1 cellular context compared by ENCODE assay signal in the genomic region with DNA sequence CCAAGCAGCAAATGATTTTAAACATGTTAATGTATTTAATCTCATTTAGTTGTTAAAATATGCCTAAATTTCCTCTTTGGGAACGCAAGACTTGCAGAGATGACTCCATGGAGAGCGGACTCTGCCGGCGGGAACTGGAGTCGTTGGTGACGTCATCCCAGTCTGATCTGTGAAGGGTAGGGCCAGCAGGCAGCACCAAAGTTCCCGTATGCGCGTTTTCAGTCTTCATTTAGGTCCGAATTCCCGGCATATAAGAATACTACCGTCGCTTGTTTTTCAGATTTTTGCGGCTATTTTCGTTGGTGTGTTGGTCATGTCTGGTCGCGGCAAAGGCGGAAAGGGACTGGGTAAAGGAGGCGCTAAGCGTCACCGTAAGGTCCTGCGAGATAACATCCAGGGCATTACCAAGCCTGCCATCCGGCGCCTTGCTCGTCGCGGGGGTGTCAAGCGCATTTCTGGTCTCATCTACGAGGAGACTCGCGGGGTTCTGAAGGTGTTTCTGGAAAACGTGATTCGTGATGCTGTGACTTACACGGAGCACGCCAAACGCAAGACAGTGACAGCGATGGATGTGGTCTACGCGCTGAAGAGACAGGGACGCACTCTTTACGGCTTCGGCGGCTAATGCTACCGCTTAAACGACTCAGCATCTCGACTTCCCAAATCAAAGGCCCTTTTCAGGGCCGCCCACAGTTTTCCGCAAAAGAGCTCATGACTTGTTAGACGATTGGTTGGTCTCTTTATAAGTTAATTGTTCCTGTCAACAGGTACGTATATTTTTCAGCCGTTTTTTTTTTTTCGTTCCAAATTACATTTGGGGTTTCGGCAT.
TF ChIP-seq lines count a peak whose summit lies in the region.

No MANE protein-coding gene starts in this region.

TF ChIP-seq in WTC11, 78 proteins besides CTCF, POLR2A, EP300 and RAD21 (continued from another document and continues in another):
- TF ChIP-seq TEAD4 (CRISPR knock-in tag; IDR thresholded peaks at IDR 0.05) (no peak; the same call in 1 of the 2 replicates), ZNF396 (CRISPR knock-in tag; IDR thresholded peaks at IDR 0.05; ENCODE audit: borderline replicate concordance) (no peak), ELF4 (CRISPR knock-in tag; IDR thresholded peaks at IDR 0.05; ENCODE audit: low read depth) (no peak), ETV6 (CRISPR knock-in tag; IDR thresholded peaks at IDR 0.05) (peak; percentile 72; the same call in 1 of the 2 replicates), ZNF416 (CRISPR knock-in tag; IDR thresholded peaks at IDR 0.05) (peak; percentile 94), NFATC4 (CRISPR knock-in tag; IDR thresholded peaks at IDR 0.05) (no peak; the same call in 1 of the 2 replicates), ZBTB21 (CRISPR knock-in tag; IDR thresholded peaks at IDR 0.05; ENCODE audit: borderline replicate concordance) (no peak), TEAD1 (CRISPR knock-in tag; IDR thresholded peaks at IDR 0.05) (0 out of 2 replicates have a peak, but pooled peaks have one; percentile 27), NR3C1 (CRISPR knock-in tag; conservative IDR thresholded peaks at IDR 0.05; ENCODE audit: low read depth) (no peak), SMAD4 (CRISPR knock-in tag; IDR thresholded peaks at IDR 0.05) (no peak), ZNF219 (CRISPR knock-in tag; IDR thresholded peaks at IDR 0.05; ENCODE audit: borderline replicate concordance) (no peak), GTF2I (CRISPR knock-in tag; conservative IDR thresholded peaks at IDR 0.05) (no peak), TCF7 (CRISPR knock-in tag; IDR thresholded peaks at IDR 0.05; ENCODE audit: low read depth) (no peak), ATF1 (CRISPR knock-in tag; IDR thresholded peaks at IDR 0.05) (no peak), ZNF317 (CRISPR knock-in tag; IDR thresholded peaks at IDR 0.05; ENCODE audit: borderline replicate concordance, low read depth) (no peak)
- TF ChIP-seq, protein P1, sequence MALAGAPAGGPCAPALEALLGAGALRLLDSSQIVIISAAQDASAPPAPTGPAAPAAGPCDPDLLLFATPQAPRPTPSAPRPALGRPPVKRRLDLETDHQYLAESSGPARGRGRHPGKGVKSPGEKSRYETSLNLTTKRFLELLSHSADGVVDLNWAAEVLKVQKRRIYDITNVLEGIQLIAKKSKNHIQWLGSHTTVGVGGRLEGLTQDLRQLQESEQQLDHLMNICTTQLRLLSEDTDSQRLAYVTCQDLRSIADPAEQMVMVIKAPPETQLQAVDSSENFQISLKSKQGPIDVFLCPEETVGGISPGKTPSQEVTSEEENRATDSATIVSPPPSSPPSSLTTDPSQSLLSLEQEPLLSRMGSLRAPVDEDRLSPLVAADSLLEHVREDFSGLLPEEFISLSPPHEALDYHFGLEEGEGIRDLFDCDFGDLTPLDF (CRISPR knock-in tag; IDR thresholded peaks at IDR 0.05): peak; percentile 62; the same call in 1 of the 2 replicates
- TF ChIP-seq, protein P2, sequence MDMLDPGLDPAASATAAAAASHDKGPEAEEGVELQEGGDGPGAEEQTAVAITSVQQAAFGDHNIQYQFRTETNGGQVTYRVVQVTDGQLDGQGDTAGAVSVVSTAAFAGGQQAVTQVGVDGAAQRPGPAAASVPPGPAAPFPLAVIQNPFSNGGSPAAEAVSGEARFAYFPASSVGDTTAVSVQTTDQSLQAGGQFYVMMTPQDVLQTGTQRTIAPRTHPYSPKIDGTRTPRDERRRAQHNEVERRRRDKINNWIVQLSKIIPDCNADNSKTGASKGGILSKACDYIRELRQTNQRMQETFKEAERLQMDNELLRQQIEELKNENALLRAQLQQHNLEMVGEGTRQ (CRISPR knock-in tag; IDR thresholded peaks at IDR 0.05): no peak
- TF ChIP-seq, protein P3, sequence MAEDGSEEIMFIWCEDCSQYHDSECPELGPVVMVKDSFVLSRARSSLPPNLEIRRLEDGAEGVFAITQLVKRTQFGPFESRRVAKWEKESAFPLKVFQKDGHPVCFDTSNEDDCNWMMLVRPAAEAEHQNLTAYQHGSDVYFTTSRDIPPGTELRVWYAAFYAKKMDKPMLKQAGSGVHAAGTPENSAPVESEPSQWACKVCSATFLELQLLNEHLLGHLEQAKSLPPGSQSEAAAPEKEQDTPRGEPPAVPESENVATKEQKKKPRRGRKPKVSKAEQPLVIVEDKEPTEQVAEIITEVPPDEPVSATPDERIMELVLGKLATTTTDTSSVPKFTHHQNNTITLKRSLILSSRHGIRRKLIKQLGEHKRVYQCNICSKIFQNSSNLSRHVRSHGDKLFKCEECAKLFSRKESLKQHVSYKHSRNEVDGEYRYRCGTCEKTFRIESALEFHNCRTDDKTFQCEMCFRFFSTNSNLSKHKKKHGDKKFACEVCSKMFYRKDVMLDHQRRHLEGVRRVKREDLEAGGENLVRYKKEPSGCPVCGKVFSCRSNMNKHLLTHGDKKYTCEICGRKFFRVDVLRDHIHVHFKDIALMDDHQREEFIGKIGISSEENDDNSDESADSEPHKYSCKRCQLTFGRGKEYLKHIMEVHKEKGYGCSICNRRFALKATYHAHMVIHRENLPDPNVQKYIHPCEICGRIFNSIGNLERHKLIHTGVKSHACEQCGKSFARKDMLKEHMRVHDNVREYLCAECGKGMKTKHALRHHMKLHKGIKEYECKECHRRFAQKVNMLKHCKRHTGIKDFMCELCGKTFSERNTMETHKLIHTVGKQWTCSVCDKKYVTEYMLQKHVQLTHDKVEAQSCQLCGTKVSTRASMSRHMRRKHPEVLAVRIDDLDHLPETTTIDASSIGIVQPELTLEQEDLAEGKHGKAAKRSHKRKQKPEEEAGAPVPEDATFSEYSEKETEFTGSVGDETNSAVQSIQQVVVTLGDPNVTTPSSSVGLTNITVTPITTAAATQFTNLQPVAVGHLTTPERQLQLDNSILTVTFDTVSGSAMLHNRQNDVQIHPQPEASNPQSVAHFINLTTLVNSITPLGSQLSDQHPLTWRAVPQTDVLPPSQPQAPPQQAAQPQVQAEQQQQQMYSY (CRISPR knock-in tag; IDR thresholded peaks at IDR 0.05): peak; percentile 91
- TF ChIP-seq, protein P4, sequence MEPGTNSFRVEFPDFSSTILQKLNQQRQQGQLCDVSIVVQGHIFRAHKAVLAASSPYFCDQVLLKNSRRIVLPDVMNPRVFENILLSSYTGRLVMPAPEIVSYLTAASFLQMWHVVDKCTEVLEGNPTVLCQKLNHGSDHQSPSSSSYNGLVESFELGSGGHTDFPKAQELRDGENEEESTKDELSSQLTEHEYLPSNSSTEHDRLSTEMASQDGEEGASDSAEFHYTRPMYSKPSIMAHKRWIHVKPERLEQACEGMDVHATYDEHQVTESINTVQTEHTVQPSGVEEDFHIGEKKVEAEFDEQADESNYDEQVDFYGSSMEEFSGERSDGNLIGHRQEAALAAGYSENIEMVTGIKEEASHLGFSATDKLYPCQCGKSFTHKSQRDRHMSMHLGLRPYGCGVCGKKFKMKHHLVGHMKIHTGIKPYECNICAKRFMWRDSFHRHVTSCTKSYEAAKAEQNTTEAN (CRISPR knock-in tag; IDR thresholded peaks at IDR 0.05): peak; percentile 93
- TF ChIP-seq, protein P5, sequence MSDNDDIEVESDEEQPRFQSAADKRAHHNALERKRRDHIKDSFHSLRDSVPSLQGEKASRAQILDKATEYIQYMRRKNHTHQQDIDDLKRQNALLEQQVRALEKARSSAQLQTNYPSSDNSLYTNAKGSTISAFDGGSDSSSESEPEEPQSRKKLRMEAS (CRISPR knock-in tag; IDR thresholded peaks at IDR 0.05): peak; percentile 59
- TF ChIP-seq, protein P6, sequence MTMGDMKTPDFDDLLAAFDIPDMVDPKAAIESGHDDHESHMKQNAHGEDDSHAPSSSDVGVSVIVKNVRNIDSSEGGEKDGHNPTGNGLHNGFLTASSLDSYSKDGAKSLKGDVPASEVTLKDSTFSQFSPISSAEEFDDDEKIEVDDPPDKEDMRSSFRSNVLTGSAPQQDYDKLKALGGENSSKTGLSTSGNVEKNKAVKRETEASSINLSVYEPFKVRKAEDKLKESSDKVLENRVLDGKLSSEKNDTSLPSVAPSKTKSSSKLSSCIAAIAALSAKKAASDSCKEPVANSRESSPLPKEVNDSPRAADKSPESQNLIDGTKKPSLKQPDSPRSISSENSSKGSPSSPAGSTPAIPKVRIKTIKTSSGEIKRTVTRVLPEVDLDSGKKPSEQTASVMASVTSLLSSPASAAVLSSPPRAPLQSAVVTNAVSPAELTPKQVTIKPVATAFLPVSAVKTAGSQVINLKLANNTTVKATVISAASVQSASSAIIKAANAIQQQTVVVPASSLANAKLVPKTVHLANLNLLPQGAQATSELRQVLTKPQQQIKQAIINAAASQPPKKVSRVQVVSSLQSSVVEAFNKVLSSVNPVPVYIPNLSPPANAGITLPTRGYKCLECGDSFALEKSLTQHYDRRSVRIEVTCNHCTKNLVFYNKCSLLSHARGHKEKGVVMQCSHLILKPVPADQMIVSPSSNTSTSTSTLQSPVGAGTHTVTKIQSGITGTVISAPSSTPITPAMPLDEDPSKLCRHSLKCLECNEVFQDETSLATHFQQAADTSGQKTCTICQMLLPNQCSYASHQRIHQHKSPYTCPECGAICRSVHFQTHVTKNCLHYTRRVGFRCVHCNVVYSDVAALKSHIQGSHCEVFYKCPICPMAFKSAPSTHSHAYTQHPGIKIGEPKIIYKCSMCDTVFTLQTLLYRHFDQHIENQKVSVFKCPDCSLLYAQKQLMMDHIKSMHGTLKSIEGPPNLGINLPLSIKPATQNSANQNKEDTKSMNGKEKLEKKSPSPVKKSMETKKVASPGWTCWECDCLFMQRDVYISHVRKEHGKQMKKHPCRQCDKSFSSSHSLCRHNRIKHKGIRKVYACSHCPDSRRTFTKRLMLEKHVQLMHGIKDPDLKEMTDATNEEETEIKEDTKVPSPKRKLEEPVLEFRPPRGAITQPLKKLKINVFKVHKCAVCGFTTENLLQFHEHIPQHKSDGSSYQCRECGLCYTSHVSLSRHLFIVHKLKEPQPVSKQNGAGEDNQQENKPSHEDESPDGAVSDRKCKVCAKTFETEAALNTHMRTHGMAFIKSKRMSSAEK (CRISPR knock-in tag; IDR thresholded peaks at IDR 0.05; ENCODE audit: borderline replicate concordance): peak; percentile 91
- TF ChIP-seq, protein P7, sequence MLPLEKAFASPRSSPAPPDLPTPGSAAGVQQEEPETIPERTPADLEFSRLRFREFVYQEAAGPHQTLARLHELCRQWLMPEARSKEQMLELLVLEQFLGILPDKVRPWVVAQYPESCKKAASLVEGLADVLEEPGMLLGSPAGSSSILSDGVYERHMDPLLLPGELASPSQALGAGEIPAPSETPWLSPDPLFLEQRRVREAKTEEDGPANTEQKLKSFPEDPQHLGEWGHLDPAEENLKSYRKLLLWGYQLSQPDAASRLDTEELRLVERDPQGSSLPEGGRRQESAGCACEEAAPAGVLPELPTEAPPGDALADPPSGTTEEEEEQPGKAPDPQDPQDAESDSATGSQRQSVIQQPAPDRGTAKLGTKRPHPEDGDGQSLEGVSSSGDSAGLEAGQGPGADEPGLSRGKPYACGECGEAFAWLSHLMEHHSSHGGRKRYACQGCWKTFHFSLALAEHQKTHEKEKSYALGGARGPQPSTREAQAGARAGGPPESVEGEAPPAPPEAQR (CRISPR knock-in tag; IDR thresholded peaks at IDR 0.05): 0 out of 2 replicates have a peak, but pooled peaks have one; percentile 3
- TF ChIP-seq, protein P8, sequence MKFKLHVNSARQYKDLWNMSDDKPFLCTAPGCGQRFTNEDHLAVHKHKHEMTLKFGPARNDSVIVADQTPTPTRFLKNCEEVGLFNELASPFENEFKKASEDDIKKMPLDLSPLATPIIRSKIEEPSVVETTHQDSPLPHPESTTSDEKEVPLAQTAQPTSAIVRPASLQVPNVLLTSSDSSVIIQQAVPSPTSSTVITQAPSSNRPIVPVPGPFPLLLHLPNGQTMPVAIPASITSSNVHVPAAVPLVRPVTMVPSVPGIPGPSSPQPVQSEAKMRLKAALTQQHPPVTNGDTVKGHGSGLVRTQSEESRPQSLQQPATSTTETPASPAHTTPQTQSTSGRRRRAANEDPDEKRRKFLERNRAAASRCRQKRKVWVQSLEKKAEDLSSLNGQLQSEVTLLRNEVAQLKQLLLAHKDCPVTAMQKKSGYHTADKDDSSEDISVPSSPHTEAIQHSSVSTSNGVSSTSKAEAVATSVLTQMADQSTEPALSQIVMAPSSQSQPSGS (CRISPR knock-in tag; IDR thresholded peaks at IDR 0.05; ENCODE audit: borderline replicate concordance, low read depth): 0 out of 2 replicates have a peak, but pooled peaks have one; percentile 10
- TF ChIP-seq, protein P9, sequence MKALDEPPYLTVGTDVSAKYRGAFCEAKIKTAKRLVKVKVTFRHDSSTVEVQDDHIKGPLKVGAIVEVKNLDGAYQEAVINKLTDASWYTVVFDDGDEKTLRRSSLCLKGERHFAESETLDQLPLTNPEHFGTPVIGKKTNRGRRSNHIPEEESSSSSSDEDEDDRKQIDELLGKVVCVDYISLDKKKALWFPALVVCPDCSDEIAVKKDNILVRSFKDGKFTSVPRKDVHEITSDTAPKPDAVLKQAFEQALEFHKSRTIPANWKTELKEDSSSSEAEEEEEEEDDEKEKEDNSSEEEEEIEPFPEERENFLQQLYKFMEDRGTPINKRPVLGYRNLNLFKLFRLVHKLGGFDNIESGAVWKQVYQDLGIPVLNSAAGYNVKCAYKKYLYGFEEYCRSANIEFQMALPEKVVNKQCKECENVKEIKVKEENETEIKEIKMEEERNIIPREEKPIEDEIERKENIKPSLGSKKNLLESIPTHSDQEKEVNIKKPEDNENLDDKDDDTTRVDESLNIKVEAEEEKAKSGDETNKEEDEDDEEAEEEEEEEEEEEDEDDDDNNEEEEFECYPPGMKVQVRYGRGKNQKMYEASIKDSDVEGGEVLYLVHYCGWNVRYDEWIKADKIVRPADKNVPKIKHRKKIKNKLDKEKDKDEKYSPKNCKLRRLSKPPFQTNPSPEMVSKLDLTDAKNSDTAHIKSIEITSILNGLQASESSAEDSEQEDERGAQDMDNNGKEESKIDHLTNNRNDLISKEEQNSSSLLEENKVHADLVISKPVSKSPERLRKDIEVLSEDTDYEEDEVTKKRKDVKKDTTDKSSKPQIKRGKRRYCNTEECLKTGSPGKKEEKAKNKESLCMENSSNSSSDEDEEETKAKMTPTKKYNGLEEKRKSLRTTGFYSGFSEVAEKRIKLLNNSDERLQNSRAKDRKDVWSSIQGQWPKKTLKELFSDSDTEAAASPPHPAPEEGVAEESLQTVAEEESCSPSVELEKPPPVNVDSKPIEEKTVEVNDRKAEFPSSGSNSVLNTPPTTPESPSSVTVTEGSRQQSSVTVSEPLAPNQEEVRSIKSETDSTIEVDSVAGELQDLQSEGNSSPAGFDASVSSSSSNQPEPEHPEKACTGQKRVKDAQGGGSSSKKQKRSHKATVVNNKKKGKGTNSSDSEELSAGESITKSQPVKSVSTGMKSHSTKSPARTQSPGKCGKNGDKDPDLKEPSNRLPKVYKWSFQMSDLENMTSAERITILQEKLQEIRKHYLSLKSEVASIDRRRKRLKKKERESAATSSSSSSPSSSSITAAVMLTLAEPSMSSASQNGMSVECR (CRISPR knock-in tag; IDR thresholded peaks at IDR 0.05; ENCODE audit: borderline replicate concordance): no peak
- TF ChIP-seq, protein P10, sequence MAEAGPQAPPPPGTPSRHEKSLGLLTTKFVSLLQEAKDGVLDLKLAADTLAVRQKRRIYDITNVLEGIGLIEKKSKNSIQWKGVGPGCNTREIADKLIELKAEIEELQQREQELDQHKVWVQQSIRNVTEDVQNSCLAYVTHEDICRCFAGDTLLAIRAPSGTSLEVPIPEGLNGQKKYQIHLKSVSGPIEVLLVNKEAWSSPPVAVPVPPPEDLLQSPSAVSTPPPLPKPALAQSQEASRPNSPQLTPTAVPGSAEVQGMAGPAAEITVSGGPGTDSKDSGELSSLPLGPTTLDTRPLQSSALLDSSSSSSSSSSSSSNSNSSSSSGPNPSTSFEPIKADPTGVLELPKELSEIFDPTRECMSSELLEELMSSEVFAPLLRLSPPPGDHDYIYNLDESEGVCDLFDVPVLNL (CRISPR knock-in tag; IDR thresholded peaks at IDR 0.05; ENCODE audit: borderline replicate concordance, low read depth): no peak
- TF ChIP-seq, protein P11, sequence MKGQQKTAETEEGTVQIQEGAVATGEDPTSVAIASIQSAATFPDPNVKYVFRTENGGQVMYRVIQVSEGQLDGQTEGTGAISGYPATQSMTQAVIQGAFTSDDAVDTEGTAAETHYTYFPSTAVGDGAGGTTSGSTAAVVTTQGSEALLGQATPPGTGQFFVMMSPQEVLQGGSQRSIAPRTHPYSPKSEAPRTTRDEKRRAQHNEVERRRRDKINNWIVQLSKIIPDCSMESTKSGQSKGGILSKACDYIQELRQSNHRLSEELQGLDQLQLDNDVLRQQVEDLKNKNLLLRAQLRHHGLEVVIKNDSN (CRISPR knock-in tag; IDR thresholded peaks at IDR 0.05): no peak
